In the genomic region with DNA sequence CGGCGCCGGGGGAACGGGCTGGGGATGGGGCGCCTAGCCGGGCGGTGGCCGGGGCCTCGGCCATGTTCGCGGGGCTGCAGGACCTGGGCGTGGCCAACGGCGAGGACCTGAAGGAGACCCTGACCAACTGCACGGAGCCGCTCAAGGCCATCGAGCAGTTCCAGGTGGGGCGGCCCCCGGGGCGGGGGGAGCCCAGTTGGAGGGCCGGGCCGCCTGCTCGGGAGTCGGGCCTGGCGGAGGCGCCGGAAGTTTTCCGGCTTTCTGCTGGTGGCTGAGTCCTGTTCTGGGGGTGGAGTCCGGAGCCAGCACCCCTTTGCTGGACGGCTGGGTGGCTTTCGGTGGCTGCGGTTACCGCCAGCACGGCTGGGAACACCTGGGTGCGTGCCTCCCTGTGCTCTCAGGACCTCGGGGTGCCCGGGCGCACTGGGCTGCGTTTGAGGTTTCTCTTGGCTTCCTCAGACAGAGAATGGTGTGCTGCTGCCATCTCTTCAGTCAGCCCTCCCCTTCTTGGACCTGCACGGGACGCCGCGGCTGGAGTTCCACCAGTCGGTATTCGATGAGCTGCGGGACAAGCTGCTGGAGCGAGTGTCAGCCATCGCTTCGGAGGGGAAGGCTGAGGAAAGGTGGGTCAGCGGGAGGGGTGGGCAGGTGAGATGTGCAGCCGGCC, we compare ENCODE assay signal across 8 cellular contexts. TPM values are rescaled to one million over a fixed set of nuclear protein-coding genes. Genes with fewer than 3 reads are reported as not detected.
DNase-seq lines count a peak whose midpoint lies in the region; ATAC-seq lines count a peak whose summit lies in the region.

No MANE protein-coding gene starts in this region.

- peak overlapping the region; percentile 92 for H3K18ac ChIP-seq in neuronal stem cell (ENCODE audit: low read length)

- H3K14ac ChIP-seq in neuronal stem cell (ENCODE audit: low read length) = no peak overlapping the region

- DNase-seq in NCI-H82 (lab: John Stamatoyannopoulos, UW) (peak; percentile 68), NCI-H82 treated with DMSO at 0.1 percent for 48 hours (lab: John Stamatoyannopoulos, UW; ENCODE audit: unreplicated experiment) (no peak), SW480 (ENCODE audit: low spot score) (peak; percentile 37), fibroblast of peridontal ligament (ENCODE audit: extremely low read depth) (peak; percentile 9), neuronal stem cell (ENCODE audit: low spot score) (no peak), glomerular visceral epithelial cell (ENCODE audit: extremely low spot score) (no peak), GDM1 (lab: John Stamatoyannopoulos, UW) (no peak)

- peak overlapping the region; percentile 38 for H3K4ac ChIP-seq in neuronal stem cell (ENCODE audit: low read length)

- H2BK15ac ChIP-seq in neuronal stem cell (ENCODE audit: low read length) = peak overlapping the region; percentile 67

- peak overlapping the region; percentile 76 for H2AK5ac ChIP-seq in neuronal stem cell (ENCODE audit: low read depth, low read length)

- peak overlapping the region; percentile 93 for H2BK5ac ChIP-seq in neuronal stem cell (ENCODE audit: low read length)

- peaks cover 17 to 34% of the 10 kb centered on the region in 2 donors for H3K36me3 ChIP-seq in neuronal stem cell (replicated peaks in 1 of 2; ENCODE audit: control insufficient read depth in 2 of 2, insufficient read depth in 2 of 2, low read length in 2 of 2)

- peaks cover 12% of the 10 kb centered on the region for H3K79me1 ChIP-seq in neuronal stem cell (ENCODE audit: low read depth, low read length)

- peak overlapping the region; percentile 70 for H3K23ac ChIP-seq in neuronal stem cell (ENCODE audit: low read depth, low read length, poor library complexity)

- peaks cover 19 to 44% of the 10 kb centered on the region in 2 donors for H3K4me1 ChIP-seq in neuronal stem cell (ENCODE audit: control insufficient read depth in 2 of 2, insufficient read depth in 1 of 2, low read depth in 1 of 2, low read length in 2 of 2)

- H2AFZ ChIP-seq in neuronal stem cell (ENCODE audit: low read length) = peak overlapping the region; percentile 96

- H2BK120ac ChIP-seq in neuronal stem cell (ENCODE audit: low read depth, low read length) = no peak overlapping the region

- peak overlapping the region; percentile 29 for H4K8ac ChIP-seq in neuronal stem cell (ENCODE audit: low read depth, low read length)

- peak overlapping the region; percentile 97 for H3K9ac ChIP-seq in neuronal stem cell (ENCODE audit: low read depth, low read length, poor library complexity)

- H4K91ac ChIP-seq in neuronal stem cell (ENCODE audit: low read depth, low read length, poor library complexity) = no peak overlapping the region

- ATAC-seq in HG03060 (IDR thresholded peaks at IDR 0.05; ENCODE audit: low read depth, unreplicated experiment) = peak; percentile 20

- H2BK12ac ChIP-seq in neuronal stem cell (ENCODE audit: low read length) = no peak overlapping the region

- H3K27ac ChIP-seq in neuronal stem cell (replicated peaks; ENCODE audit: low read length) = no peak overlapping the region

- H3K27me3 ChIP-seq in neuronal stem cell (ENCODE audit: control insufficient read depth in 3 of 3, insufficient read depth in 3 of 3, low read depth in 1 of 3, low read length in 3 of 3) = no peaks in the 10 kb centered on the region

- peak overlapping the region; percentile 96 to 100 for H3K4me3 ChIP-seq in neuronal stem cell (ENCODE audit: low read length in 2 of 2)

- no CpG with 5 or more reads among the region's 51 CpGs for WGBS in neuronal stem cell (ENCODE audit: extremely low coverage in 2 of 2, insufficient read length in 2 of 2, insufficient replicate concordance in 1 of 2), 2 donors

- no peaks in the 10 kb centered on the region for H3K9me3 ChIP-seq in neuronal stem cell (replicated peaks in 1 of 2; ENCODE audit: control insufficient read depth in 2 of 2, insufficient read depth in 1 of 2, low read depth in 1 of 2, low read length in 2 of 2)

- H3K4me2 ChIP-seq in neuronal stem cell (ENCODE audit: insufficient read depth, low read length, poor library complexity, severe bottlenecking) = peak overlapping the region; percentile 80

RNA-seq across cellular contexts. Expression of gene NELFB, which starts 0.5 kb away (rescaled TPM):
- 45.7 TPM for polyA plus RNA-seq in neuronal stem cell (2013, experiment 1 of 2)
- polyA plus RNA-seq in neuronal stem cell (2013, experiment 2 of 2) = 46.2 TPM

RNA-seq across cellular contexts. Expression of gene STPG3, which starts 4.5 kb away (rescaled TPM):
- 0.07 TPM for polyA plus RNA-seq in neuronal stem cell (2013, experiment 1 of 2)
- polyA plus RNA-seq in neuronal stem cell (2013, experiment 2 of 2) = not detected

RNA-seq across cellular contexts. Expression of gene TUBB4B, which starts 14.5 kb away (rescaled TPM):
- 358 TPM for polyA plus RNA-seq in neuronal stem cell (2013, experiment 1 of 2)
- polyA plus RNA-seq in neuronal stem cell (2013, experiment 2 of 2) = 354 TPM

RNA-seq across cellular contexts. Expression of gene TOR4A, which starts 21.9 kb away (rescaled TPM):
- polyA plus RNA-seq in neuronal stem cell (2013, experiment 1 of 2) = 3.1 TPM
- polyA plus RNA-seq in neuronal stem cell (2013, experiment 2 of 2) = 3.0 TPM

RNA-seq across cellular contexts. Expression of gene SLC34A3, which starts 24.9 kb away (rescaled TPM):
- not detected for polyA plus RNA-seq in neuronal stem cell (2013, experiment 1 of 2)
- not detected for polyA plus RNA-seq in neuronal stem cell (2013, experiment 2 of 2)

Comparison
In these comparisons a context has a peak if more than half of its experiments do, and no peak if none do; other contexts are left out.
1. DNase-seq: peak in NCI-H82 (single experiment), SW480 (single experiment) and fibroblast of peridontal ligament (single experiment); none in NCI-H82 treated with DMSO at 0.1 percent for 48 hours (single experiment), neuronal stem cell (single experiment), glomerular visceral epithelial cell (single experiment) and GDM1 (single experiment).